Comparison of ENCODE assay signal across 9 cellular contexts in the genomic region with DNA sequence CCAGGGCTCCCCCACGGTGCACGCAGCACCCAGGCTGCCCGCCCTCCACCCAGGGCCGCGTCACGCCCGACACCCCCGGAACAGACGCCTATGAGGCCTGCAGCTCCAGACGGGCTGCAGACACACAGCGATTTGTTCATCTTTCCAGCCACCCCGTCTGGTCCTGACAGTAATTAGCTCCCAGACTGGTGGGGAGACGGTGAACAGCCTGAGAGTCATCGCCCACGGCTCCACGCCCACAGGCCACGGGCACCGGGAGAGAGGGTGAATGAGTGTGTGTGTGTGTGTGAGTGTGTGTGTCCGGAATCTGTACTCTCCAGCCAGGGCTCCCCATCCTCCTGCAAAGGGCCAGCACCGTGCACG. TPM values are rescaled to one million over a fixed set of nuclear protein-coding genes. Genes with fewer than 3 reads are reported as not detected.
DNase-seq lines count a peak whose midpoint lies in the region; ATAC-seq and TF ChIP-seq lines count a peak whose summit lies in the region.
"Had no signal": no experiment of that assay in that cellular context is flagged by ENCODE, and none has a peak within 500 bp of the region (broad histone marks: within the 10 kb centered on the region; RNA-seq: fewer than 3 reads in every experiment).

No MANE protein-coding gene starts in this region.

- ATAC-seq in GM21360 (IDR thresholded peaks at IDR 0.05; ENCODE audit: unreplicated experiment), result no peak
- no peak for ATAC-seq in GM18498 (IDR thresholded peaks at IDR 0.05; ENCODE audit: unreplicated experiment)

- no peak for TF ChIP-seq POLR2A in vagina (IDR thresholded peaks at IDR 0.05)

- peak overlapping the region; percentile 56 to 57 for H3K4me3 ChIP-seq in vagina

- peak; percentile 16 for DNase-seq in stimulated activated CD4-positive, alpha-beta T cell treated with anti-CD3 and anti-CD28 coated beads, Interleukin-15, amount 100 ng/mL, for 24 hours
- no peak for DNase-seq in stimulated activated CD4-positive, alpha-beta T cell treated with anti-CD3 and anti-CD28 coated beads, Interleukin-1b, Interleukin-23, amount 100 ng/mL, for 48 hours
- DNase-seq in amniotic epithelial cell (ENCODE audit: low read depth) (peak; percentile 88), kidney glomerular epithelial cell (lab: John Stamatoyannopoulos, UW) (peak; percentile 18), vagina (ENCODE audit: extremely low spot score in 2 of 2) (no peak), NK-92 (lab: John Stamatoyannopoulos, UW; ENCODE audit: unreplicated experiment) (no peak)

- no peaks in the 10 kb centered on the region for H3K27me3 ChIP-seq in vagina
- H3K27me3 ChIP-seq: body of pancreas had no signal

- TF ChIP-seq CTCF in vagina (IDR thresholded peaks at IDR 0.05), result no peak

- no peaks in the 10 kb centered on the region for H3K9me3 ChIP-seq in vagina
- H3K9me3 ChIP-seq: body of pancreas had no signal

- no peaks in the 10 kb centered on the region for H3K36me3 ChIP-seq in vagina

- H3K27ac ChIP-seq in vagina, result peak overlapping the region; percentile 84

- intact Hi-C loops in vagina (cut with DNase I), result no loop called here

- H3K4me1 ChIP-seq in vagina, result peaks cover 55% of the 10 kb centered on the region

RNA-seq across cellular contexts. Expression of gene GADD45B, which starts 18.1 kb away (rescaled TPM):
- 181 TPM for total RNA-seq in vagina

RNA-seq across cellular contexts. Expression of gene LMNB2, which starts 37.3 kb away (rescaled TPM):
- 41.0 TPM for total RNA-seq in vagina

Comparison
In these comparisons a context has a peak if more than half of its experiments do, and no peak if none do; other contexts are left out.
1. DNase-seq: peak in stimulated activated CD4-positive, alpha-beta T cell treated with anti-CD3 and anti-CD28 coated beads, Interleukin-15, amount 100 ng/mL, for 24 hours (single experiment), amniotic epithelial cell (single experiment) and kidney glomerular epithelial cell (single experiment); none in stimulated activated CD4-positive, alpha-beta T cell treated with anti-CD3 and anti-CD28 coated beads, Interleukin-1b, Interleukin-23, amount 100 ng/mL, for 48 hours (single experiment), vagina (0 of 2) and NK-92 (single experiment).